In genomic region chr6:150273457-150274309, GRCh38 we compare ENCODE assay signal across 1 cellular context.
A peak's percentile ranks its signal among the peaks of the same experiment; 100 is the strongest.
TF ChIP-seq lines count a peak whose summit lies in the region.

No MANE protein-coding gene starts in this region.

TF ChIP-seq in K562, 482 proteins besides CTCF, POLR2A, EP300 and RAD21 (continued from another document and continues in another):
- TF ChIP-seq TCF15 (CRISPR knock-in tag; IDR thresholded peaks at IDR 0.05) (0 out of 2 replicates have a peak, but pooled peaks have one; percentile 60), SP1 (CRISPR knock-in tag; IDR thresholded peaks at IDR 0.05) (no peak), TBP (optimal IDR thresholded peaks at IDR 0.05; ENCODE audit: low read depth, low read length) (no peak), SETDB1 (IDR thresholded peaks at IDR 0.05; ENCODE audit: low read length) (no peak), ZNF143 (CRISPR knock-in tag; IDR thresholded peaks at IDR 0.05) (no peak), ZNF280A (IDR thresholded peaks at IDR 0.05; ENCODE audit: low read depth, partially characterized antibody) (no peak), RNF219 (CRISPR knock-in tag; IDR thresholded peaks at IDR 0.05) (0 out of 2 replicates have a peak, but pooled peaks have one; percentile 31), CREM (IDR thresholded peaks at IDR 0.05; ENCODE audit: low read depth) (no peak), ZNF609 (CRISPR knock-in tag; IDR thresholded peaks at IDR 0.05; ENCODE audit: borderline replicate concordance) (0 out of 2 replicates have a peak, but pooled peaks have one; percentile 61), CHD4 (IDR thresholded peaks at IDR 0.05; ENCODE audit: insufficient read depth, insufficient replicate concordance, low read depth, low read length, poor library complexity, severe bottlenecking) (no peak), SMC3 (conservative IDR thresholded peaks at IDR 0.05; ENCODE audit: insufficient read depth, low read depth, low read length) (no peak), ZBTB34 (CRISPR knock-in tag; IDR thresholded peaks at IDR 0.05) (no peak), ZBTB1 (CRISPR knock-in tag; IDR thresholded peaks at IDR 0.05; ENCODE audit: borderline replicate concordance, low read depth) (no peak), ID3 (CRISPR knock-in tag; IDR thresholded peaks at IDR 0.05) (no peak), ID3 (tag; IDR thresholded peaks at IDR 0.05) (peak; percentile 78; the same call in 1 of the 2 replicates), ZNF445 (CRISPR knock-in tag; IDR thresholded peaks at IDR 0.05; ENCODE audit: low read depth) (no peak), HMGN3 (IDR thresholded peaks at IDR 0.05; ENCODE audit: borderline replicate concordance, extremely low read depth, insufficient read length, low read depth, low read length) (no peak), CCNT2 (IDR thresholded peaks at IDR 0.05; ENCODE audit: borderline replicate concordance, extremely low read depth, insufficient read length, low read depth, low read length) (no peak), KDM1A (IDR thresholded peaks at IDR 0.05) (peak in 1 of 2 experiments; percentile 19; a peak in 1 of 4 replicates), CHCHD3 (CRISPR knock-in tag; IDR thresholded peaks at IDR 0.05) (no peak), MBD2 (IDR thresholded peaks at IDR 0.05; ENCODE audit: borderline replicate concordance, low read depth) (no peak), POLR3A (IDR thresholded peaks at IDR 0.05; ENCODE audit: borderline replicate concordance, extremely low read depth, insufficient read depth, insufficient read length) (no peak), JUND (IDR thresholded peaks at IDR 0.05; ENCODE audit: borderline replicate concordance, low read depth, low read length) (no peak), JUND (tag; IDR thresholded peaks at IDR 0.05; ENCODE audit: borderline replicate concordance, low read depth, low read length) (peak; percentile 45; the same call in 1 of the 3 replicates), TCF7 (IDR thresholded peaks at IDR 0.05; ENCODE audit: borderline replicate concordance) (no peak), ZNF280B (CRISPR knock-in tag; IDR thresholded peaks at IDR 0.05) (no peak), CREB3 (tag; conservative IDR thresholded peaks at IDR 0.05; ENCODE audit: low read depth) (peak; percentile 78), NRF1 (conservative IDR thresholded peaks at IDR 0.05 in 1 of 2, IDR thresholded peaks at IDR 0.05 in 1 of 2) (no peak), SAFB (IDR thresholded peaks at IDR 0.05; ENCODE audit: borderline replicate concordance, low read depth, low read length) (no peak), THAP12 (CRISPR knock-in tag; IDR thresholded peaks at IDR 0.05) (no peak), CEBPB (tag; IDR thresholded peaks at IDR 0.05) (no peak), SREBF2 (CRISPR knock-in tag; IDR thresholded peaks at IDR 0.05) (no peak), ZNF57 (CRISPR knock-in tag; IDR thresholded peaks at IDR 0.05) (no peak), ETS2 (tag; IDR thresholded peaks at IDR 0.05; ENCODE audit: borderline replicate concordance, poor library complexity, severe bottlenecking) (no peak), MEIS2 (IDR thresholded peaks at IDR 0.05; ENCODE audit: partially characterized antibody) (peak; percentile 16), PPARD (CRISPR knock-in tag; IDR thresholded peaks at IDR 0.05) (no peak), JUN (IDR thresholded peaks at IDR 0.05; ENCODE audit: borderline replicate concordance, low read depth, low read length) (no peak), JUN (CRISPR knock-in tag; IDR thresholded peaks at IDR 0.05; ENCODE audit: borderline replicate concordance) (no peak), ZNF311 (CRISPR knock-in tag; IDR thresholded peaks at IDR 0.05) (no peak), GMEB1 (CRISPR knock-in tag; IDR thresholded peaks at IDR 0.05) (no peak), E2F6 (IDR thresholded peaks at IDR 0.05; ENCODE audit: borderline replicate concordance in 1 of 2, extremely low read depth in 1 of 2, insufficient read depth in 1 of 2, insufficient read length in 1 of 2, low read depth in 1 of 2, low read length in 1 of 2, poor library complexity in 1 of 2, severe bottlenecking in 1 of 2) (no peak), CEBPG (CRISPR knock-in tag; IDR thresholded peaks at IDR 0.05) (no peak), CEBPG (tag; conservative IDR thresholded peaks at IDR 0.05 in 1 of 2, IDR thresholded peaks at IDR 0.05 in 1 of 2) (no peak), GTF2E2 (tag; IDR thresholded peaks at IDR 0.05) (no peak)
